ENCODE assay signal across 8 cellular contexts in the genomic region with DNA sequence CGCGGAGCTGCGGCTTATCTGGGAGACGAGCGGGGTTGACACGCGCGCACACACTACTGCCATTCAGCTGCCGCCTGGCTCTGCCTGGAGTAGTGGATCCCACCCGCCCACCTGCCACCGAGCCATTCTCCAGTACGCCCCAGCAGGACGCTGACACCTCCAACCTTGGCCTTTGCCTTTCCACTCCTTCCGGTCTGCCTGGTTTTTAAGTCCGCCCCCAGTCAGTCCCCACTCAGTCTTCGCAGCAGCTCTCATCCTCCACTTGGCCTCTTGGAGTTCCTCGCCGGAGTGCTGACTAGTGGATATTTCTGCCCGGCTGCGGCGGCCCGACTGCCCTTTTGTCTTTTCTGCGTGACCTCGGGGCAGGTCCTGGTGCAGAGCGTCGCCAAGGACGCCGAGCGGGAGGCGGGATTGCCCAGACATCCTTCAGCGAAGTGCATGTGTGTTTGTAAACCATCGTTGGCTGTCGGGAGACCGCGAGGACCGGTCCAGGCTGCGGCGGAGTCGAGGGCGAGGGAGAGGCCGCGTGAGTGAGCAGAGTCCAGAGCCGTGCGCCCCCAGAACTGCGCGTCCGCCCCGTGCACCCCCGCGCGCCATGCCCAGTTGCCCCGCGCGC.
DNase-seq lines count a peak whose midpoint lies in the region; ATAC-seq lines count a peak whose summit lies in the region.

No MANE protein-coding gene starts in this region.

- peak overlapping the region; percentile 75 to 93 for H3K4me3 ChIP-seq in muscle layer of colon (ENCODE audit: low read depth in 1 of 2, low read length in 2 of 2)

- H3K27ac ChIP-seq in muscle layer of colon (ENCODE audit: low read depth, low read length): peak overlapping the region; percentile 73

- H3K36me3 ChIP-seq in muscle layer of colon (ENCODE audit: insufficient read depth, low read length): no peaks in the 10 kb centered on the region

- H3K4me1 ChIP-seq in muscle layer of colon (ENCODE audit: insufficient read depth, low read length): peaks cover 3% of the 10 kb centered on the region

- H3K9me3 ChIP-seq in muscle layer of colon (ENCODE audit: low read length): no peaks in the 10 kb centered on the region

- DNase-seq in DMS79 treated with DMSO at 0.1 percent for 48 hours (lab: John Stamatoyannopoulos, UW): peak; percentile 29
- no peak for DNase-seq in DMS79 (lab: John Stamatoyannopoulos, UW)
- peak; percentile 34 for DNase-seq in NCI-H2227 (lab: John Stamatoyannopoulos, UW; ENCODE audit: unreplicated experiment)
- peak; percentile 68 for DNase-seq in ecto neural progenitor cell (ENCODE audit: low spot score)

- H3K27me3 ChIP-seq in muscle layer of colon (ENCODE audit: control insufficient read depth in 1 of 2, insufficient read depth in 2 of 2, low read length in 2 of 2): no peaks in the 10 kb centered on the region

- ATAC-seq in GM18517 (IDR thresholded peaks at IDR 0.05; ENCODE audit: unreplicated experiment) (no peak), HG02870 (IDR thresholded peaks at IDR 0.05; ENCODE audit: unreplicated experiment) (no peak), GM21360 (IDR thresholded peaks at IDR 0.05; ENCODE audit: unreplicated experiment) (no peak)

- H3K9ac ChIP-seq in muscle layer of colon (ENCODE audit: low read length): no peak overlapping the region
